1 cellular context compared by ENCODE assay signal in genomic region chr7:116953727-116954442, GRCh38.
TF ChIP-seq lines count a peak whose summit lies in the region.

No MANE protein-coding gene starts in this region.

TF ChIP-seq in K562, 482 proteins besides CTCF, POLR2A, EP300 and RAD21 (continued from another document):
- TF ChIP-seq ZBTB5 (IDR thresholded peaks at IDR 0.05) (no peak), FOXP4 (CRISPR knock-in tag; IDR thresholded peaks at IDR 0.05; ENCODE audit: borderline replicate concordance) (no peak), ARID1B (IDR thresholded peaks at IDR 0.05) (peak; percentile 20; the same call in 1 of the 2 replicates), ZNF583 (CRISPR knock-in tag; IDR thresholded peaks at IDR 0.05) (0 out of 2 replicates have a peak, but pooled peaks have one; percentile 56), SAFB2 (IDR thresholded peaks at IDR 0.05; ENCODE audit: borderline replicate concordance, low read depth, low read length, severe bottlenecking) (no peak), ZNF384 (IDR thresholded peaks at IDR 0.05; ENCODE audit: low read depth, low read length) (peak; percentile 35; the same call in 1 of the 2 replicates), ZNF212 (CRISPR knock-in tag; IDR thresholded peaks at IDR 0.05) (no peak), TCF7L2 (IDR thresholded peaks at IDR 0.05; ENCODE audit: low read depth, low read length) (0 out of 2 replicates have a peak, but pooled peaks have one; percentile 4), ZNF124 (CRISPR knock-in tag; IDR thresholded peaks at IDR 0.05) (no peak), HMGN3 (IDR thresholded peaks at IDR 0.05; ENCODE audit: borderline replicate concordance, extremely low read depth, insufficient read length, low read depth, low read length) (peak; percentile 74), ILK (tag; IDR thresholded peaks at IDR 0.05; ENCODE audit: borderline replicate concordance, low read depth) (no peak), NFIC (IDR thresholded peaks at IDR 0.05) (no peak), MBD2 (IDR thresholded peaks at IDR 0.05; ENCODE audit: borderline replicate concordance, low read depth) (no peak; the same call in 1 of the 2 replicates), SIN3B (IDR thresholded peaks at IDR 0.05; ENCODE audit: low read depth) (peak; percentile 67), ZBTB7A (IDR thresholded peaks at IDR 0.05; ENCODE audit: borderline replicate concordance, control insufficient read depth, low read depth, low read length) (peak; percentile 83), MED1 (CRISPR knock-in tag; IDR thresholded peaks at IDR 0.05; ENCODE audit: borderline replicate concordance) (no peak; the same call in 1 of the 2 replicates), ZBED1 (IDR thresholded peaks at IDR 0.05) (peak; percentile 6; the same call in 1 of the 2 replicates), POLR2B (IDR thresholded peaks at IDR 0.05; ENCODE audit: low read depth, partially characterized antibody) (peak; percentile 73), TEAD2 (tag; IDR thresholded peaks at IDR 0.05) (peak; percentile 72), ELF1 (tag; IDR thresholded peaks at IDR 0.05) (peak; percentile 36; the same call in 1 of the 2 replicates), BDP1 (IDR thresholded peaks at IDR 0.05; ENCODE audit: insufficient read depth, insufficient read length) (no peak), ZNF57 (CRISPR knock-in tag; IDR thresholded peaks at IDR 0.05) (no peak), PRMT5 (CRISPR knock-in tag; IDR thresholded peaks at IDR 0.05) (no peak), NFYB (IDR thresholded peaks at IDR 0.05; ENCODE audit: extremely low read depth, insufficient read length) (no peak), SMAD3 (CRISPR knock-in tag; conservative IDR thresholded peaks at IDR 0.05) (0 out of 2 replicates have a peak, but pooled peaks have one; percentile 71), GATAD2B (IDR thresholded peaks at IDR 0.05; ENCODE audit: borderline replicate concordance) (peak; percentile 62; the same call in 1 of the 2 replicates), YY1 (IDR thresholded peaks at IDR 0.05; ENCODE audit: borderline replicate concordance in 1 of 3, control insufficient read depth in 1 of 3, extremely low read depth in 1 of 3, insufficient read depth in 3 of 3, insufficient read length in 1 of 3, insufficient replicate concordance in 2 of 3, low read depth in 1 of 3, low read length in 2 of 3) (peak in 2 of 3 experiments; percentile 10 to 63), ZNF77 (CRISPR knock-in tag; IDR thresholded peaks at IDR 0.05) (no peak), KLF13 (tag; IDR thresholded peaks at IDR 0.05; ENCODE audit: borderline replicate concordance, low read depth) (no peak), SMARCB1 (IDR thresholded peaks at IDR 0.05; ENCODE audit: insufficient read length, low read depth) (no peak), RB1 (IDR thresholded peaks at IDR 0.05; ENCODE audit: low read depth) (peak; percentile 49), ZBTB34 (CRISPR knock-in tag; IDR thresholded peaks at IDR 0.05) (no peak), SOX6 (IDR thresholded peaks at IDR 0.05) (peak; percentile 34; the same call in 1 of the 2 replicates), ARID2 (IDR thresholded peaks at IDR 0.05) (peak; percentile 41; the same call in 1 of the 2 replicates), ZNF316 (IDR thresholded peaks at IDR 0.05) (no peak), NFXL1 (CRISPR knock-in tag; IDR thresholded peaks at IDR 0.05) (no peak), KHSRP (IDR thresholded peaks at IDR 0.05) (no peak), GTF2A2 (tag; IDR thresholded peaks at IDR 0.05) (no peak), E2F3 (CRISPR knock-in tag; IDR thresholded peaks at IDR 0.05) (no peak), GTF2B (IDR thresholded peaks at IDR 0.05; ENCODE audit: extremely low read depth, insufficient read length) (peak; percentile 27), ETS2 (tag; IDR thresholded peaks at IDR 0.05; ENCODE audit: borderline replicate concordance, poor library complexity, severe bottlenecking) (peak; percentile 80), PHF21A (IDR thresholded peaks at IDR 0.05; ENCODE audit: borderline replicate concordance, low read depth) (peak; percentile 63; the same call in 1 of the 2 replicates), ZNF197 (CRISPR knock-in tag; IDR thresholded peaks at IDR 0.05; ENCODE audit: low read depth) (peak; percentile 98), SMC3 (conservative IDR thresholded peaks at IDR 0.05; ENCODE audit: insufficient read depth, low read depth, low read length) (0 out of 2 replicates have a peak, but pooled peaks have one; percentile 17), WHSC1 (IDR thresholded peaks at IDR 0.05; ENCODE audit: low read length) (no peak), ZNF830 (CRISPR knock-in tag; IDR thresholded peaks at IDR 0.05) (0 out of 2 replicates have a peak, but pooled peaks have one; percentile 53)
- TF ChIP-seq, protein P1, sequence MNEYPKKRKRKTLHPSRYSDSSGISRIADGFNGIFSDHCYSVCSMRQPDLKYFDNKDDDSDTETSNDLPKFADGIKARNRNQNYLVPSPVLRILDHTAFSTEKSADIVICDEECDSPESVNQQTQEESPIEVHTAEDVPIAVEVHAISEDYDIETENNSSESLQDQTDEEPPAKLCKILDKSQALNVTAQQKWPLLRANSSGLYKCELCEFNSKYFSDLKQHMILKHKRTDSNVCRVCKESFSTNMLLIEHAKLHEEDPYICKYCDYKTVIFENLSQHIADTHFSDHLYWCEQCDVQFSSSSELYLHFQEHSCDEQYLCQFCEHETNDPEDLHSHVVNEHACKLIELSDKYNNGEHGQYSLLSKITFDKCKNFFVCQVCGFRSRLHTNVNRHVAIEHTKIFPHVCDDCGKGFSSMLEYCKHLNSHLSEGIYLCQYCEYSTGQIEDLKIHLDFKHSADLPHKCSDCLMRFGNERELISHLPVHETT (CRISPR knock-in tag; conservative IDR thresholded peaks at IDR 0.05 in 1 of 2, IDR thresholded peaks at IDR 0.05 in 1 of 2): peak in 1 of 2 experiments; percentile 97; a peak in 2 of 4 replicates
- TF ChIP-seq, protein P2, sequence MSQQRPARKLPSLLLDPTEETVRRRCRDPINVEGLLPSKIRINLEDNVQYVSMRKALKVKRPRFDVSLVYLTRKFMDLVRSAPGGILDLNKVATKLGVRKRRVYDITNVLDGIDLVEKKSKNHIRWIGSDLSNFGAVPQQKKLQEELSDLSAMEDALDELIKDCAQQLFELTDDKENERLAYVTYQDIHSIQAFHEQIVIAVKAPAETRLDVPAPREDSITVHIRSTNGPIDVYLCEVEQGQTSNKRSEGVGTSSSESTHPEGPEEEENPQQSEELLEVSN (IDR thresholded peaks at IDR 0.05; ENCODE audit: borderline replicate concordance in 1 of 2, extremely low read depth in 1 of 2, insufficient read depth in 1 of 2, insufficient read length in 1 of 2, low read depth in 1 of 2, low read length in 1 of 2, poor library complexity in 1 of 2, severe bottlenecking in 1 of 2): peak; percentile 43 to 57
- TF ChIP-seq, protein P3, sequence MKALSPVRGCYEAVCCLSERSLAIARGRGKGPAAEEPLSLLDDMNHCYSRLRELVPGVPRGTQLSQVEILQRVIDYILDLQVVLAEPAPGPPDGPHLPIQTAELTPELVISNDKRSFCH (CRISPR knock-in tag; IDR thresholded peaks at IDR 0.05): no peak
- TF ChIP-seq, protein P3 (tag; IDR thresholded peaks at IDR 0.05): peak; percentile 74
- TF ChIP-seq, protein P4, sequence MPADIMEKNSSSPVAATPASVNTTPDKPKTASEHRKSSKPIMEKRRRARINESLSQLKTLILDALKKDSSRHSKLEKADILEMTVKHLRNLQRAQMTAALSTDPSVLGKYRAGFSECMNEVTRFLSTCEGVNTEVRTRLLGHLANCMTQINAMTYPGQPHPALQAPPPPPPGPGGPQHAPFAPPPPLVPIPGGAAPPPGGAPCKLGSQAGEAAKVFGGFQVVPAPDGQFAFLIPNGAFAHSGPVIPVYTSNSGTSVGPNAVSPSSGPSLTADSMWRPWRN (IDR thresholded peaks at IDR 0.05; ENCODE audit: low read depth): no peak
- TF ChIP-seq, protein P5, sequence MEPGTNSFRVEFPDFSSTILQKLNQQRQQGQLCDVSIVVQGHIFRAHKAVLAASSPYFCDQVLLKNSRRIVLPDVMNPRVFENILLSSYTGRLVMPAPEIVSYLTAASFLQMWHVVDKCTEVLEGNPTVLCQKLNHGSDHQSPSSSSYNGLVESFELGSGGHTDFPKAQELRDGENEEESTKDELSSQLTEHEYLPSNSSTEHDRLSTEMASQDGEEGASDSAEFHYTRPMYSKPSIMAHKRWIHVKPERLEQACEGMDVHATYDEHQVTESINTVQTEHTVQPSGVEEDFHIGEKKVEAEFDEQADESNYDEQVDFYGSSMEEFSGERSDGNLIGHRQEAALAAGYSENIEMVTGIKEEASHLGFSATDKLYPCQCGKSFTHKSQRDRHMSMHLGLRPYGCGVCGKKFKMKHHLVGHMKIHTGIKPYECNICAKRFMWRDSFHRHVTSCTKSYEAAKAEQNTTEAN (CRISPR knock-in tag; IDR thresholded peaks at IDR 0.05): no peak
- TF ChIP-seq, protein P6, sequence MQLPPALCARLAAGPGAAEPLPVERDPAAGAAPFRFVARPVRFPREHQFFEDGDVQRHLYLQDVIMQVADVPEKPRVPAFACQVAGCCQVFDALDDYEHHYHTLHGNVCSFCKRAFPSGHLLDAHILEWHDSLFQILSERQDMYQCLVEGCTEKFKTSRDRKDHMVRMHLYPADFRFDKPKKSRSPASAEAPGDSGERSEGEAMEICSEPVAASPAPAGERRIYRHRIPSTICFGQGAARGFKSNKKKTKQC (CRISPR knock-in tag; IDR thresholded peaks at IDR 0.05): peak; percentile 27; the same call in 1 of the 2 replicates
- TF ChIP-seq, protein P7, sequence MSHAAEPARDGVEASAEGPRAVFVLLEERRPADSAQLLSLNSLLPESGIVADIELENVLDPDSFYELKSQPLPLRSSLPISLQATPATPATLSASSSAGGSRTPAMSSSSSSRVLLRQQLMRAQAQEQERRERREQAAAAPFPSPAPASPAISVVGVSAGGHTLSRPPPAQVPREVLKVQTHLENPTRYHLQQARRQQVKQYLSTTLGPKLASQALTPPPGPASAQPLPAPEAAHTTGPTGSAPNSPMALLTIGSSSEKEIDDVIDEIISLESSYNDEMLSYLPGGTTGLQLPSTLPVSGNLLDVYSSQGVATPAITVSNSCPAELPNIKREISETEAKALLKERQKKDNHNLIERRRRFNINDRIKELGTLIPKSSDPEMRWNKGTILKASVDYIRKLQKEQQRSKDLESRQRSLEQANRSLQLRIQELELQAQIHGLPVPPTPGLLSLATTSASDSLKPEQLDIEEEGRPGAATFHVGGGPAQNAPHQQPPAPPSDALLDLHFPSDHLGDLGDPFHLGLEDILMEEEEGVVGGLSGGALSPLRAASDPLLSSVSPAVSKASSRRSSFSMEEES (CRISPR knock-in tag; IDR thresholded peaks at IDR 0.05): no peak
- TF ChIP-seq, protein P8, sequence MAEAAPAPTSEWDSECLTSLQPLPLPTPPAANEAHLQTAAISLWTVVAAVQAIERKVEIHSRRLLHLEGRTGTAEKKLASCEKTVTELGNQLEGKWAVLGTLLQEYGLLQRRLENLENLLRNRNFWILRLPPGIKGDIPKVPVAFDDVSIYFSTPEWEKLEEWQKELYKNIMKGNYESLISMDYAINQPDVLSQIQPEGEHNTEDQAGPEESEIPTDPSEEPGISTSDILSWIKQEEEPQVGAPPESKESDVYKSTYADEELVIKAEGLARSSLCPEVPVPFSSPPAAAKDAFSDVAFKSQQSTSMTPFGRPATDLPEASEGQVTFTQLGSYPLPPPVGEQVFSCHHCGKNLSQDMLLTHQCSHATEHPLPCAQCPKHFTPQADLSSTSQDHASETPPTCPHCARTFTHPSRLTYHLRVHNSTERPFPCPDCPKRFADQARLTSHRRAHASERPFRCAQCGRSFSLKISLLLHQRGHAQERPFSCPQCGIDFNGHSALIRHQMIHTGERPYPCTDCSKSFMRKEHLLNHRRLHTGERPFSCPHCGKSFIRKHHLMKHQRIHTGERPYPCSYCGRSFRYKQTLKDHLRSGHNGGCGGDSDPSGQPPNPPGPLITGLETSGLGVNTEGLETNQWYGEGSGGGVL (CRISPR knock-in tag; IDR thresholded peaks at IDR 0.05): no peak
